ENCODE assay signal across 11 cellular contexts in genomic region chr4:13546374-13546854, GRCh38. TPM values are rescaled to one million over a fixed set of nuclear protein-coding genes. Genes with fewer than 3 reads are reported as not detected.
DNase-seq lines count a peak whose midpoint lies in the region; ATAC-seq and TF ChIP-seq lines count a peak whose summit lies in the region.
"Had no signal": no experiment of that assay in that cellular context is flagged by ENCODE, and none has a peak within 500 bp of the region (broad histone marks: within the 10 kb centered on the region; RNA-seq: fewer than 3 reads in every experiment).

No MANE protein-coding gene starts in this region.

- H3K4me3 Mint-ChIP-seq in glutamatergic neuron (ENCODE audit: unreplicated experiment): peak overlapping the region; percentile 83

- no peaks in the 10 kb centered on the region for H3K36me3 Mint-ChIP-seq in glutamatergic neuron (ENCODE audit: unreplicated experiment)

- H3K9me3 ChIP-seq in NT2/D1 (ENCODE audit: insufficient read depth, low read length) (no peaks in the 10 kb centered on the region), lower lobe of right lung (no peaks in the 10 kb centered on the region)
- H3K9me3 ChIP-seq: colonic mucosa had no signal

- H3K9ac ChIP-seq in NT2/D1 (ENCODE audit: insufficient read length, low read depth): peak overlapping the region; percentile 91
- no peak overlapping the region for H3K9ac ChIP-seq in rectal smooth muscle tissue (ENCODE audit: low read length)

- peaks cover 16% of the 10 kb centered on the region for H3K9me3 Mint-ChIP-seq in glutamatergic neuron (ENCODE audit: unreplicated experiment)

- H3K27me3 Mint-ChIP-seq in glutamatergic neuron (ENCODE audit: unreplicated experiment): peaks cover 30% of the 10 kb centered on the region

- ATAC-seq in lower lobe of right lung: no peak
- ATAC-seq: heart left ventricle had no signal

- H3K4me1 Mint-ChIP-seq in glutamatergic neuron (ENCODE audit: low read depth, unreplicated experiment): no peaks in the 10 kb centered on the region

- peak; percentile 16 for DNase-seq in NCI-H345 (lab: John Stamatoyannopoulos, UW)
- DNase-seq in NCI-H345 treated with DMSO at 0.1 percent for 48 hours (lab: John Stamatoyannopoulos, UW; ENCODE audit: unreplicated experiment): no peak
- no peak for DNase-seq in NT2/D1 (ENCODE audit: low read depth, low spot score)
- DNase-seq in glutamatergic neuron: no peak
- DNase-seq in DMS79 (lab: John Stamatoyannopoulos, UW): no peak
- DNase-seq in HK-2 (ENCODE audit: unreplicated experiment): no peak
- no peak for DNase-seq in lower lobe of right lung

- H3K27me3 ChIP-seq in NT2/D1 (ENCODE audit: insufficient read depth, insufficient read length): peaks cover 16% of the 10 kb centered on the region
- peaks cover 9% of the 10 kb centered on the region for H3K27me3 ChIP-seq in rectal smooth muscle tissue (ENCODE audit: control insufficient read depth, insufficient read depth, low read length)
- H3K27me3 ChIP-seq in lower lobe of right lung (ENCODE audit: low read depth): peaks cover 95% of the 10 kb centered on the region

- H3K36me3 ChIP-seq in NT2/D1 (ENCODE audit: insufficient read depth, insufficient read length, low read length) (peaks cover 13% of the 10 kb centered on the region), rectal smooth muscle tissue (ENCODE audit: control insufficient read depth, insufficient read depth, low read length) (no peaks in the 10 kb centered on the region), lower lobe of right lung (no peaks in the 10 kb centered on the region)
- H3K36me3 ChIP-seq: colonic mucosa, heart left ventricle had no signal

- H3K27ac Mint-ChIP-seq in glutamatergic neuron (ENCODE audit: unreplicated experiment): no peak overlapping the region

- H3K4me1 ChIP-seq in NT2/D1 (ENCODE audit: insufficient read depth, insufficient read length): peaks cover 13% of the 10 kb centered on the region
- peaks cover 10% of the 10 kb centered on the region for H3K4me1 ChIP-seq in rectal smooth muscle tissue (ENCODE audit: control insufficient read depth, insufficient read depth, low read length)
- peaks cover 56% of the 10 kb centered on the region for H3K4me1 ChIP-seq in lower lobe of right lung

- no peak for TF ChIP-seq CTCF in glutamatergic neuron (IDR thresholded peaks at IDR 0.05; ENCODE audit: partially characterized antibody, unreplicated experiment)
- TF ChIP-seq CTCF in lower lobe of right lung (IDR thresholded peaks at IDR 0.05): no peak

- H3K4me3 ChIP-seq in NT2/D1 (ENCODE audit: insufficient read length, low read depth): peak overlapping the region; percentile 85
- H3K4me3 ChIP-seq in rectal smooth muscle tissue (ENCODE audit: low read length): peak overlapping the region; percentile 80
- no peak overlapping the region for H3K4me3 ChIP-seq in lower lobe of right lung

- intact Hi-C loops in lower lobe of right lung (cut with DNase I): loop anchor here (10.0 kb wide), 2 partner anchors 692 to 822 kb away; no protein-coding TSS in a partner anchor

- H3K27ac ChIP-seq in rectal smooth muscle tissue (ENCODE audit: low read depth, low read length): peak overlapping the region; percentile 91
- H3K27ac ChIP-seq in lower lobe of right lung: no peak overlapping the region
- H3K27ac ChIP-seq: 22Rv1, colonic mucosa had no signal

RNA-seq across cellular contexts. Expression of gene NKX3-2, which starts 2.1 kb away (rescaled TPM):
- total RNA-seq in glutamatergic neuron (ENCODE audit: unreplicated experiment) (0.25 TPM), lower lobe of right lung (not detected)
